ENCODE assay signal across 29 cellular contexts in the genomic region with DNA sequence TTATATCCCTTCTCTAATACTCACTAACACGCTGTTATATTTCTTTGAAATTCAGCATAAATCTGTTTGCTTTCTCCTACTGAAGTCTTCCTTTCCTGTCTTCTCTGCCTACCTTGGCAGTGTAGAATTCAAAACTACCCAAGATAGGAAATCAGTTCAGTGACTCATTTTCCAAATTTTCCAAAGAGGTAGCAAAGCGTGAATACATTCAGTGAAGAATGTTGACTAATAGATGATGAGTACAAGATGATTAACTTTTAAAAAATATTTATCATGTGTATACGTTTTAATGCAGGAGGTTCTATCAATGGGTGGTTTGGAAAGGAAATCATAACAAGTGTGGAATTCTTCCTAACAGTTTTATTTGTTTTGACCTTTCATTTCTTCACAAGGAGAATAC.
DNase-seq lines count a peak whose midpoint lies in the region; ATAC-seq and TF ChIP-seq lines count a peak whose summit lies in the region.
"Had no signal": no experiment of that assay in that cellular context is flagged by ENCODE, and none has a peak within 500 bp of the region (broad histone marks: within the 10 kb centered on the region; RNA-seq: fewer than 3 reads in every experiment).

No MANE protein-coding gene starts in this region.

- H3K9ac ChIP-seq in SK-N-SH (no peak overlapping the region), PC-3 (ENCODE audit: low read length) (no peak overlapping the region)

- no peaks in the 10 kb centered on the region for H3K36me3 ChIP-seq in SK-N-SH (replicated peaks in 1 of 2; ENCODE audit: control insufficient read depth in 1 of 2, insufficient read depth in 2 of 2, low read length in 1 of 2)
- H3K36me3 ChIP-seq in PC-3 (ENCODE audit: low read depth, low read length): no peaks in the 10 kb centered on the region
- H3K36me3 ChIP-seq: ascending aorta, thoracic aorta had no signal

- no peak for TF ChIP-seq EP300 in SK-N-SH (IDR thresholded peaks at IDR 0.05; ENCODE audit: borderline replicate concordance in 1 of 2, low read depth in 1 of 2, low read length in 1 of 2)

- no peak for TF ChIP-seq RAD21 in SK-N-SH (IDR thresholded peaks at IDR 0.05; ENCODE audit: low read length)

- H3K27ac ChIP-seq in SK-N-SH (ENCODE audit: low read depth in 2 of 2, low read length in 1 of 2) (no peak overlapping the region), PC-3 (ENCODE audit: low read length) (peak overlapping the region; percentile 81)
- H3K27ac ChIP-seq: 22Rv1, ascending aorta, HL-60, skin epidermis, thoracic aorta had no signal

- H2AFZ ChIP-seq in SK-N-SH (ENCODE audit: low read depth) (no peak overlapping the region), PC-3 (ENCODE audit: low read length) (no peak overlapping the region)

- no peak for ATAC-seq in SK-N-SH treated with all-trans-retinoic acid at 6 μM for 48 hours
- peak; percentile 90 for ATAC-seq in PC-3
- no peak for ATAC-seq in GM21360 (IDR thresholded peaks at IDR 0.05; ENCODE audit: unreplicated experiment)
- ATAC-seq: activated CD8-positive, alpha-beta T cell treated with anti-CD3 and anti-CD28 coated beads, Interleukin-2, amount 10 ng/mL, durations not matched to agents 7 days and 5 days; naive thymus-derived CD8-positive, alpha-beta T cell; stimulated activated naive CD8-positive, alpha-beta T cell treated with anti-CD3 and anti-CD28 coated beads, Interleukin-15, Interleukin-2, amounts not matched to agents 100 U/mL and 50 U/mL, for 24 hours had no signal

- H3K4me2 ChIP-seq in SK-N-SH: no peak overlapping the region
- H3K4me2 ChIP-seq in PC-3 (ENCODE audit: low read length): peak overlapping the region; percentile 19

- H3K9me3 ChIP-seq in SK-N-SH: no peaks in the 10 kb centered on the region
- no peaks in the 10 kb centered on the region for H3K9me3 ChIP-seq in PC-3 (ENCODE audit: low read length)
- H3K9me3 ChIP-seq: ascending aorta, thoracic aorta had no signal

- H3K9me2 ChIP-seq in SK-N-SH (no peaks in the 10 kb centered on the region), PC-3 (replicated peaks; ENCODE audit: low read length) (no peaks in the 10 kb centered on the region)

- WGBS in SK-N-SH (ENCODE audit: low lambda C conversion rate): 36% methylated on average over 3 of the region's 3 CpGs

- H3K4me1 ChIP-seq in SK-N-SH (ENCODE audit: control insufficient read depth in 1 of 2, insufficient read depth in 2 of 2, low read depth in 1 of 2, low read length in 1 of 2) (no peaks in the 10 kb centered on the region; a peak in 1 of 4 replicates), PC-3 (ENCODE audit: insufficient read depth, low read length) (peaks cover 31% of the 10 kb centered on the region)
- H3K4me1 ChIP-seq: ascending aorta had no signal

- H4K20me1 ChIP-seq in SK-N-SH (ENCODE audit: insufficient read depth): no peaks in the 10 kb centered on the region
- no peaks in the 10 kb centered on the region for H4K20me1 ChIP-seq in PC-3 (ENCODE audit: low read length)

- H3K4me3 ChIP-seq in SK-N-SH (ENCODE audit: low read depth in 2 of 2, low read length in 1 of 2) (no peak overlapping the region), PC-3 (ENCODE audit: low read length) (no peak overlapping the region), epithelial cell of proximal tubule (ENCODE audit: low read depth, low read length) (no peak overlapping the region)
- H3K4me3 ChIP-seq: ascending aorta, skin epidermis, thoracic aorta had no signal

- DNase-seq in SK-N-SH (no peak), PC-3 (peak; percentile 95), epithelial cell of proximal tubule (ENCODE audit: low read depth) (peak; percentile 22), NCI-H2107 treated with DMSO at 0.1 percent for 48 hours (lab: John Stamatoyannopoulos, UW; ENCODE audit: unreplicated experiment) (no peak), NCI-H510A treated with DMSO at 0.1 percent for 48 hours (lab: John Stamatoyannopoulos, UW) (no peak)
- DNase-seq in activated CD4-positive, alpha-beta T cell treated with anti-CD3 and anti-CD28 coated beads, Interleukin-2, amount 50 U/mL, for 1 hour: no peak
- DNase-seq: activated CD8-positive, alpha-beta T cell treated with anti-CD3 and anti-CD28 coated beads, Interleukin-2, amount 10 ng/mL, durations not matched to agents 7 days and 5 days; activated effector memory CD4-positive, alpha-beta T cell treated with Interleukin-2 at 50 U/mL for 16 hours; activated naive CD8-positive, alpha-beta T cell treated with anti-CD3 and anti-CD28 coated beads for 36 hours; AML-193; CD4-positive, alpha-beta memory T cell; central memory CD4-positive, alpha-beta T cell; DMS 273 treated with DMSO at 0.1 percent for 48 hours; naive thymus-derived CD8-positive, alpha-beta T cell; NCI-H1092; NCI-H1694 treated with DMSO at 0.1 percent for 48 hours; NCI-H2171; NCI-H524; nucleus accumbens; RPMI8226; stimulated activated naive CD8-positive, alpha-beta T cell treated with anti-CD3 and anti-CD28 coated beads, Interleukin-15, Interleukin-2, amounts not matched to agents 100 U/mL and 50 U/mL, for 24 hours; T-helper 2 cell had no signal

- H3K79me2 ChIP-seq in SK-N-SH (ENCODE audit: insufficient read depth) (no peaks in the 10 kb centered on the region), PC-3 (ENCODE audit: low read length) (no peaks in the 10 kb centered on the region)

- CTCF ChIA-PET in SK-N-SH (lab: Yijun Ruan, JAX): no interaction called here
- CTCF ChIA-PET in PC-3 (lab: Charles Lee): no interaction called here

- H3K27me3 ChIP-seq in SK-N-SH (ENCODE audit: insufficient read depth): no peaks in the 10 kb centered on the region
- H3K27me3 ChIP-seq in PC-3 (ENCODE audit: low read length): no peaks in the 10 kb centered on the region
- H3K27me3 ChIP-seq: ascending aorta had no signal

- no peaks in the 10 kb centered on the region for H3F3A ChIP-seq in SK-N-SH (replicated peaks; ENCODE audit: insufficient read depth)
- peaks cover 9% of the 10 kb centered on the region for H3F3A ChIP-seq in PC-3 (ENCODE audit: low read length, unreplicated experiment)

- intact Hi-C loops in PC-3 (cut with micrococcal nuclease): loop anchor here (1.0 to 5.0 kb wide), 3 partner anchors 83 to 225 kb away; no protein-coding TSS in a partner anchor

- TF ChIP-seq CTCF in SK-N-SH (IDR thresholded peaks at IDR 0.05) (no peak), PC-3 (conservative IDR thresholded peaks at IDR 0.05; ENCODE audit: low read depth, low read length) (no peak), epithelial cell of proximal tubule (conservative IDR thresholded peaks at IDR 0.05; ENCODE audit: low read depth, low read length) (no peak)

- no TSS peak for BruUV-seq in PC-3 (replicated peaks; lab: Mats Ljungman, UMichigan)

- POLR2A ChIA-PET in SK-N-SH (lab: Yijun Ruan, JAX): no interaction called here
- POLR2A ChIA-PET in PC-3 (lab: Charles Lee; ENCODE audit: unreplicated experiment): no interaction called here

TF ChIP-seq in SK-N-SH, 30 proteins besides CTCF, POLR2A, EP300 and RAD21:
- TF ChIP-seq FOSL2 (IDR thresholded peaks at IDR 0.05; ENCODE audit: borderline replicate concordance, low read depth) (peak; percentile 16; the same call in 1 of the 2 replicates), POLR2AphosphoS5 (IDR thresholded peaks at IDR 0.05; ENCODE audit: low read depth, low read length) (no peak)

TF ChIP-seq in SK-N-SH treated with all-trans-retinoic acid at 6 μM for 48 hours, 23 proteins besides CTCF, POLR2A, EP300 and RAD21 (continues in another document):
- TF ChIP-seq ESRRG (CRISPR knock-in tag; IDR thresholded peaks at IDR 0.05) (no peak), ZNF565 (CRISPR knock-in tag; conservative IDR thresholded peaks at IDR 0.05; ENCODE audit: low read depth) (no peak), GLIS3 (CRISPR knock-in tag; IDR thresholded peaks at IDR 0.05) (no peak), ZC3H10 (CRISPR knock-in tag; IDR thresholded peaks at IDR 0.05) (no peak), SNAI2 (CRISPR knock-in tag; IDR thresholded peaks at IDR 0.05) (no peak), CSDC2 (CRISPR knock-in tag; IDR thresholded peaks at IDR 0.05) (no peak), ARNTL (CRISPR knock-in tag; IDR thresholded peaks at IDR 0.05; ENCODE audit: borderline replicate concordance, low read depth) (no peak), ISL1 (CRISPR knock-in tag; IDR thresholded peaks at IDR 0.05) (no peak)
- TF ChIP-seq, protein P1, sequence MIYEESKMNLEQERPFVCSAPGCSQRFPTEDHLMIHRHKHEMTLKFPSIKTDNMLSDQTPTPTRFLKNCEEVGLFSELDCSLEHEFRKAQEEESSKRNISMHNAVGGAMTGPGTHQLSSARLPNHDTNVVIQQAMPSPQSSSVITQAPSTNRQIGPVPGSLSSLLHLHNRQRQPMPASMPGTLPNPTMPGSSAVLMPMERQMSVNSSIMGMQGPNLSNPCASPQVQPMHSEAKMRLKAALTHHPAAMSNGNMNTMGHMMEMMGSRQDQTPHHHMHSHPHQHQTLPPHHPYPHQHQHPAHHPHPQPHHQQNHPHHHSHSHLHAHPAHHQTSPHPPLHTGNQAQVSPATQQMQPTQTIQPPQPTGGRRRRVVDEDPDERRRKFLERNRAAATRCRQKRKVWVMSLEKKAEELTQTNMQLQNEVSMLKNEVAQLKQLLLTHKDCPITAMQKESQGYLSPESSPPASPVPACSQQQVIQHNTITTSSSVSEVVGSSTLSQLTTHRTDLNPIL (CRISPR knock-in tag; IDR thresholded peaks at IDR 0.05; ENCODE audit: low read depth): no peak
- TF ChIP-seq, protein P2, sequence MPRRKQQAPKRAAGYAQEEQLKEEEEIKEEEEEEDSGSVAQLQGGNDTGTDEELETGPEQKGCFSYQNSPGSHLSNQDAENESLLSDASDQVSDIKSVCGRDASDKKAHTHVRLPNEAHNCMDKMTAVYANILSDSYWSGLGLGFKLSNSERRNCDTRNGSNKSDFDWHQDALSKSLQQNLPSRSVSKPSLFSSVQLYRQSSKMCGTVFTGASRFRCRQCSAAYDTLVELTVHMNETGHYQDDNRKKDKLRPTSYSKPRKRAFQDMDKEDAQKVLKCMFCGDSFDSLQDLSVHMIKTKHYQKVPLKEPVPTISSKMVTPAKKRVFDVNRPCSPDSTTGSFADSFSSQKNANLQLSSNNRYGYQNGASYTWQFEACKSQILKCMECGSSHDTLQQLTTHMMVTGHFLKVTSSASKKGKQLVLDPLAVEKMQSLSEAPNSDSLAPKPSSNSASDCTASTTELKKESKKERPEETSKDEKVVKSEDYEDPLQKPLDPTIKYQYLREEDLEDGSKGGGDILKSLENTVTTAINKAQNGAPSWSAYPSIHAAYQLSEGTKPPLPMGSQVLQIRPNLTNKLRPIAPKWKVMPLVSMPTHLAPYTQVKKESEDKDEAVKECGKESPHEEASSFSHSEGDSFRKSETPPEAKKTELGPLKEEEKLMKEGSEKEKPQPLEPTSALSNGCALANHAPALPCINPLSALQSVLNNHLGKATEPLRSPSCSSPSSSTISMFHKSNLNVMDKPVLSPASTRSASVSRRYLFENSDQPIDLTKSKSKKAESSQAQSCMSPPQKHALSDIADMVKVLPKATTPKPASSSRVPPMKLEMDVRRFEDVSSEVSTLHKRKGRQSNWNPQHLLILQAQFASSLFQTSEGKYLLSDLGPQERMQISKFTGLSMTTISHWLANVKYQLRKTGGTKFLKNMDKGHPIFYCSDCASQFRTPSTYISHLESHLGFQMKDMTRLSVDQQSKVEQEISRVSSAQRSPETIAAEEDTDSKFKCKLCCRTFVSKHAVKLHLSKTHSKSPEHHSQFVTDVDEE (CRISPR knock-in tag; IDR thresholded peaks at IDR 0.05): no peak

Comparison
In these comparisons a context has a peak if more than half of its experiments do, and no peak if none do; other contexts are left out.
1. DNase-seq: peak in PC-3 (single experiment) and epithelial cell of proximal tubule (single experiment); none in SK-N-SH (single experiment), NCI-H2107 treated with DMSO at 0.1 percent for 48 hours (single experiment), NCI-H510A treated with DMSO at 0.1 percent for 48 hours (single experiment) and activated CD4-positive, alpha-beta T cell treated with anti-CD3 and anti-CD28 coated beads, Interleukin-2, amount 50 U/mL, for 1 hour (single experiment).